Comparison of ENCODE assay signal across 1 cellular context in genomic region chr4:61336488-61336887, GRCh38.
TF ChIP-seq lines count a peak whose summit lies in the region.

No MANE protein-coding gene starts in this region.

TF ChIP-seq in H1, 55 proteins besides CTCF, POLR2A, EP300 and RAD21:
- TF ChIP-seq CEBPB (IDR thresholded peaks at IDR 0.05; ENCODE audit: low read depth, low read length), result no peak
- TF ChIP-seq SIX5 (IDR thresholded peaks at IDR 0.05; ENCODE audit: low read depth, low read length), result no peak
- TF ChIP-seq NANOG (IDR thresholded peaks at IDR 0.05; ENCODE audit: insufficient read depth, low read depth, low read length, poor library complexity, severe bottlenecking), result no peak
- no peak for TF ChIP-seq TCF12 (IDR thresholded peaks at IDR 0.05; ENCODE audit: low read depth, low read length)
- no peak for TF ChIP-seq HDAC6 (IDR thresholded peaks at IDR 0.05; ENCODE audit: low read depth, low read length)
- TF ChIP-seq SP1 (IDR thresholded peaks at IDR 0.05; ENCODE audit: low read depth, low read length), result no peak
- no peak for TF ChIP-seq ATF2 (IDR thresholded peaks at IDR 0.05; ENCODE audit: low read length)
- no peak for TF ChIP-seq POLR2AphosphoS5 (IDR thresholded peaks at IDR 0.05; ENCODE audit: low read depth, low read length)
- no peak for TF ChIP-seq SUZ12 (IDR thresholded peaks at IDR 0.05; ENCODE audit: low read length)
- no peak for TF ChIP-seq CHD1 (IDR thresholded peaks at IDR 0.05; ENCODE audit: low read depth, low read length)
- TF ChIP-seq, protein P1, sequence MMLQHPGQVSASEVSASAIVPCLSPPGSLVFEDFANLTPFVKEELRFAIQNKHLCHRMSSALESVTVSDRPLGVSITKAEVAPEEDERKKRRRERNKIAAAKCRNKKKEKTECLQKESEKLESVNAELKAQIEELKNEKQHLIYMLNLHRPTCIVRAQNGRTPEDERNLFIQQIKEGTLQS (IDR thresholded peaks at IDR 0.05; ENCODE audit: insufficient read depth, low read depth, low read length), result no peak
- no peak for TF ChIP-seq RBBP5 (IDR thresholded peaks at IDR 0.05; ENCODE audit: borderline replicate concordance, low read depth, low read length)
- no peak for TF ChIP-seq POU5F1 (IDR thresholded peaks at IDR 0.05; ENCODE audit: low read depth, low read length)
- TF ChIP-seq, protein P2, sequence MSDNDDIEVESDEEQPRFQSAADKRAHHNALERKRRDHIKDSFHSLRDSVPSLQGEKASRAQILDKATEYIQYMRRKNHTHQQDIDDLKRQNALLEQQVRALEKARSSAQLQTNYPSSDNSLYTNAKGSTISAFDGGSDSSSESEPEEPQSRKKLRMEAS (IDR thresholded peaks at IDR 0.05), result no peak
- no peak for TF ChIP-seq EGR1 (IDR thresholded peaks at IDR 0.05; ENCODE audit: borderline replicate concordance, low read depth, low read length)
- TF ChIP-seq KDM5A (IDR thresholded peaks at IDR 0.05; ENCODE audit: low read length), result no peak
- no peak for TF ChIP-seq SIRT6 (IDR thresholded peaks at IDR 0.05; ENCODE audit: low read length)
- TF ChIP-seq, protein P3, sequence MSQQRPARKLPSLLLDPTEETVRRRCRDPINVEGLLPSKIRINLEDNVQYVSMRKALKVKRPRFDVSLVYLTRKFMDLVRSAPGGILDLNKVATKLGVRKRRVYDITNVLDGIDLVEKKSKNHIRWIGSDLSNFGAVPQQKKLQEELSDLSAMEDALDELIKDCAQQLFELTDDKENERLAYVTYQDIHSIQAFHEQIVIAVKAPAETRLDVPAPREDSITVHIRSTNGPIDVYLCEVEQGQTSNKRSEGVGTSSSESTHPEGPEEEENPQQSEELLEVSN (IDR thresholded peaks at IDR 0.05), result no peak
- TF ChIP-seq, protein P4, sequence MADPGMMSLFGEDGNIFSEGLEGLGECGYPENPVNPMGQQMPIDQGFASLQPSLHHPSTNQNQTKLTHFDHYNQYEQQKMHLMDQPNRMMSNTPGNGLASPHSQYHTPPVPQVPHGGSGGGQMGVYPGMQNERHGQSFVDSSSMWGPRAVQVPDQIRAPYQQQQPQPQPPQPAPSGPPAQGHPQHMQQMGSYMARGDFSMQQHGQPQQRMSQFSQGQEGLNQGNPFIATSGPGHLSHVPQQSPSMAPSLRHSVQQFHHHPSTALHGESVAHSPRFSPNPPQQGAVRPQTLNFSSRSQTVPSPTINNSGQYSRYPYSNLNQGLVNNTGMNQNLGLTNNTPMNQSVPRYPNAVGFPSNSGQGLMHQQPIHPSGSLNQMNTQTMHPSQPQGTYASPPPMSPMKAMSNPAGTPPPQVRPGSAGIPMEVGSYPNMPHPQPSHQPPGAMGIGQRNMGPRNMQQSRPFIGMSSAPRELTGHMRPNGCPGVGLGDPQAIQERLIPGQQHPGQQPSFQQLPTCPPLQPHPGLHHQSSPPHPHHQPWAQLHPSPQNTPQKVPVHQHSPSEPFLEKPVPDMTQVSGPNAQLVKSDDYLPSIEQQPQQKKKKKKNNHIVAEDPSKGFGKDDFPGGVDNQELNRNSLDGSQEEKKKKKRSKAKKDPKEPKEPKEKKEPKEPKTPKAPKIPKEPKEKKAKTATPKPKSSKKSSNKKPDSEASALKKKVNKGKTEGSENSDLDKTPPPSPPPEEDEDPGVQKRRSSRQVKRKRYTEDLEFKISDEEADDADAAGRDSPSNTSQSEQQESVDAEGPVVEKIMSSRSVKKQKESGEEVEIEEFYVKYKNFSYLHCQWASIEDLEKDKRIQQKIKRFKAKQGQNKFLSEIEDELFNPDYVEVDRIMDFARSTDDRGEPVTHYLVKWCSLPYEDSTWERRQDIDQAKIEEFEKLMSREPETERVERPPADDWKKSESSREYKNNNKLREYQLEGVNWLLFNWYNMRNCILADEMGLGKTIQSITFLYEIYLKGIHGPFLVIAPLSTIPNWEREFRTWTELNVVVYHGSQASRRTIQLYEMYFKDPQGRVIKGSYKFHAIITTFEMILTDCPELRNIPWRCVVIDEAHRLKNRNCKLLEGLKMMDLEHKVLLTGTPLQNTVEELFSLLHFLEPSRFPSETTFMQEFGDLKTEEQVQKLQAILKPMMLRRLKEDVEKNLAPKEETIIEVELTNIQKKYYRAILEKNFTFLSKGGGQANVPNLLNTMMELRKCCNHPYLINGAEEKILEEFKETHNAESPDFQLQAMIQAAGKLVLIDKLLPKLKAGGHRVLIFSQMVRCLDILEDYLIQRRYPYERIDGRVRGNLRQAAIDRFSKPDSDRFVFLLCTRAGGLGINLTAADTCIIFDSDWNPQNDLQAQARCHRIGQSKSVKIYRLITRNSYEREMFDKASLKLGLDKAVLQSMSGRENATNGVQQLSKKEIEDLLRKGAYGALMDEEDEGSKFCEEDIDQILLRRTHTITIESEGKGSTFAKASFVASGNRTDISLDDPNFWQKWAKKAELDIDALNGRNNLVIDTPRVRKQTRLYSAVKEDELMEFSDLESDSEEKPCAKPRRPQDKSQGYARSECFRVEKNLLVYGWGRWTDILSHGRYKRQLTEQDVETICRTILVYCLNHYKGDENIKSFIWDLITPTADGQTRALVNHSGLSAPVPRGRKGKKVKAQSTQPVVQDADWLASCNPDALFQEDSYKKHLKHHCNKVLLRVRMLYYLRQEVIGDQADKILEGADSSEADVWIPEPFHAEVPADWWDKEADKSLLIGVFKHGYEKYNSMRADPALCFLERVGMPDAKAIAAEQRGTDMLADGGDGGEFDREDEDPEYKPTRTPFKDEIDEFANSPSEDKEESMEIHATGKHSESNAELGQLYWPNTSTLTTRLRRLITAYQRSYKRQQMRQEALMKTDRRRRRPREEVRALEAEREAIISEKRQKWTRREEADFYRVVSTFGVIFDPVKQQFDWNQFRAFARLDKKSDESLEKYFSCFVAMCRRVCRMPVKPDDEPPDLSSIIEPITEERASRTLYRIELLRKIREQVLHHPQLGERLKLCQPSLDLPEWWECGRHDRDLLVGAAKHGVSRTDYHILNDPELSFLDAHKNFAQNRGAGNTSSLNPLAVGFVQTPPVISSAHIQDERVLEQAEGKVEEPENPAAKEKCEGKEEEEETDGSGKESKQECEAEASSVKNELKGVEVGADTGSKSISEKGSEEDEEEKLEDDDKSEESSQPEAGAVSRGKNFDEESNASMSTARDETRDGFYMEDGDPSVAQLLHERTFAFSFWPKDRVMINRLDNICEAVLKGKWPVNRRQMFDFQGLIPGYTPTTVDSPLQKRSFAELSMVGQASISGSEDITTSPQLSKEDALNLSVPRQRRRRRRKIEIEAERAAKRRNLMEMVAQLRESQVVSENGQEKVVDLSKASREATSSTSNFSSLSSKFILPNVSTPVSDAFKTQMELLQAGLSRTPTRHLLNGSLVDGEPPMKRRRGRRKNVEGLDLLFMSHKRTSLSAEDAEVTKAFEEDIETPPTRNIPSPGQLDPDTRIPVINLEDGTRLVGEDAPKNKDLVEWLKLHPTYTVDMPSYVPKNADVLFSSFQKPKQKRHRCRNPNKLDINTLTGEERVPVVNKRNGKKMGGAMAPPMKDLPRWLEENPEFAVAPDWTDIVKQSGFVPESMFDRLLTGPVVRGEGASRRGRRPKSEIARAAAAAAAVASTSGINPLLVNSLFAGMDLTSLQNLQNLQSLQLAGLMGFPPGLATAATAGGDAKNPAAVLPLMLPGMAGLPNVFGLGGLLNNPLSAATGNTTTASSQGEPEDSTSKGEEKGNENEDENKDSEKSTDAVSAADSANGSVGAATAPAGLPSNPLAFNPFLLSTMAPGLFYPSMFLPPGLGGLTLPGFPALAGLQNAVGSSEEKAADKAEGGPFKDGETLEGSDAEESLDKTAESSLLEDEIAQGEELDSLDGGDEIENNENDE (IDR thresholded peaks at IDR 0.05; ENCODE audit: insufficient replicate concordance, low read length), result no peak
- TF ChIP-seq RFX5 (IDR thresholded peaks at IDR 0.05; ENCODE audit: borderline replicate concordance, low read depth, low read length), result no peak
